ENCODE assay signal across 19 cellular contexts in the genomic region with DNA sequence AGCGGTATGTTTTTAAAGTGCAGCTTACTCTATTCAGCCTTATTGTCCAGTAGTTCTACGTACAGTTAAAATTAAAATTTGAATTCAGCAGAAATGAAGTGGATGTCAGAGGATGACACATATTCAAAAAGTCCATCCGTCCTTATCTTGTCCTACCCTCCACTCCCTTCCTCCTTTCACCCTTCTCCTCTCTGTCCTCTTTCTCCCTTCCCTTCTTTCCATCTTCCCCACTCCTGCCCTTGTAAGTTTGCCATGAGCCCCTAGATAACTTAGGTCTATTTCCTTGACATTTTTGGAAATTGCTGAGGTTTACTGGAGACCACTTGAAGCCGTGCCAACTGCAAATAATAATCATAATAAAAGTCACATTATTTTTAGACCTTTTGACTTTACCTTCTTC.
DNase-seq lines count a peak whose midpoint lies in the region; TF ChIP-seq lines count a peak whose summit lies in the region.
"Had no signal": no experiment of that assay in that cellular context is flagged by ENCODE, and none has a peak within 500 bp of the region (broad histone marks: within the 10 kb centered on the region; RNA-seq: fewer than 3 reads in every experiment).

No MANE protein-coding gene starts in this region.

- no peak overlapping the region for H2AFZ ChIP-seq in OCI-LY7 (ENCODE audit: low read length)

- H3K4me1 ChIP-seq in BLaER1 treated with 17β-estradiol and CSF1 and Interleukin-3, amounts not matched to agents 10 nM and 100 nM = peaks cover 65 to 79% (median 70%) of the 10 kb centered on the region in 10 experiments
- H3K4me1 ChIP-seq in OCI-LY7 (ENCODE audit: insufficient read depth, low read length, poor library complexity, severe bottlenecking) = peaks cover 81% of the 10 kb centered on the region
- peaks cover 11% of the 10 kb centered on the region for H3K4me1 ChIP-seq in testis

- H3K4me3 Mint-ChIP-seq in endothelial cell (ENCODE audit: unreplicated experiment) (no peak overlapping the region), osteocyte (ENCODE audit: unreplicated experiment) (no peak overlapping the region)
- H3K4me3 Mint-ChIP-seq: activated naive CD4-positive, alpha-beta T cell treated with anti-CD3 and anti-CD28 coated beads, Interleukin-2, amount 50 U/mL, for 24 hours; CD4-positive, alpha-beta T cell had no signal

- DNase-seq in OCI-LY7 (ENCODE audit: low spot score) (no peak), endothelial cell (ENCODE audit: low spot score) (no peak), osteocyte (ENCODE audit: extremely low spot score, unreplicated experiment) (no peak), testis (no peak), CD1c-positive myeloid dendritic cell (ENCODE audit: extremely low spot score) (no peak), HuH-7.5 (ENCODE audit: low spot score) (no peak), NCI-H82 (lab: John Stamatoyannopoulos, UW) (no peak)
- DNase-seq: activated T-cell treated with anti-CD3 and anti-CD28 coated beads, Interleukin-2, amount 50 U/mL, for 48 hours; CD4-positive, alpha-beta T cell; GDM1; H7; heart left ventricle; mucosa of descending colon; NCI-H524 treated with DMSO at 0.1 percent for 48 hours; Right ventricle myocardium superior had no signal

- no peaks in the 10 kb centered on the region for H3K36me3 Mint-ChIP-seq in endothelial cell (ENCODE audit: low read depth, unreplicated experiment)
- no peaks in the 10 kb centered on the region for H3K36me3 Mint-ChIP-seq in osteocyte (ENCODE audit: unreplicated experiment)
- H3K36me3 Mint-ChIP-seq: activated naive CD4-positive, alpha-beta T cell treated with anti-CD3 and anti-CD28 coated beads, Interleukin-2, amount 50 U/mL, for 24 hours had no signal

- no peak for TF ChIP-seq POLR2A in testis (IDR thresholded peaks at IDR 0.05)

- no peaks in the 10 kb centered on the region for H3K27me3 ChIP-seq in BLaER1 treated with 17β-estradiol and CSF1 and Interleukin-3, amounts not matched to agents 10 nM and 100 nM
- H3K27me3 ChIP-seq in testis = no peaks in the 10 kb centered on the region
- H3K27me3 ChIP-seq: ascending aorta, heart left ventricle, right atrium auricular region had no signal

- TF ChIP-seq CTCF in OCI-LY7 (conservative IDR thresholded peaks at IDR 0.05; ENCODE audit: low read length) = no peak
- no peak for TF ChIP-seq CTCF in endothelial cell (IDR thresholded peaks at IDR 0.05; ENCODE audit: unreplicated experiment)
- TF ChIP-seq CTCF in osteocyte (IDR thresholded peaks at IDR 0.05) = no peak
- TF ChIP-seq CTCF in testis (IDR thresholded peaks at IDR 0.05) = no peak

- H3K9me3 ChIP-seq in BLaER1 treated with 17β-estradiol and CSF1 and Interleukin-3, amounts not matched to agents 10 nM and 100 nM (replicated peaks in 1 of 11) = peaks cover 0 to 17% (median 10%) of the 10 kb centered on the region in 11 experiments; a peak in 12 of 22 replicates
- H3K9me3 ChIP-seq in OCI-LY7 (ENCODE audit: low read length) (no peaks in the 10 kb centered on the region), testis (no peaks in the 10 kb centered on the region)
- H3K9me3 ChIP-seq: ascending aorta, heart left ventricle, mucosa of descending colon, right atrium auricular region had no signal

- peaks cover 59% of the 10 kb centered on the region; the same call in 1 of the 2 replicates for H3K79me2 ChIP-seq in OCI-LY7 (ENCODE audit: insufficient read depth, low read depth, low read length)

- H3K36me3 ChIP-seq in BLaER1 treated with 17β-estradiol and CSF1 and Interleukin-3, amounts not matched to agents 10 nM and 100 nM = peaks cover 0 to 19% (median 8%) of the 10 kb centered on the region in 11 experiments; a peak in 4 of 22 replicates
- H3K36me3 ChIP-seq in OCI-LY7 (ENCODE audit: insufficient read depth, low read length) = no peaks in the 10 kb centered on the region
- H3K36me3 ChIP-seq in testis (ENCODE audit: low read depth, missing control alignments) = no peaks in the 10 kb centered on the region
- H3K36me3 ChIP-seq: ascending aorta, heart left ventricle, right atrium auricular region had no signal

- CTCF ChIA-PET in OCI-LY7 (lab: Charles Lee; ENCODE audit: unreplicated experiment) = no interaction called here

- H3K4me2 ChIP-seq in BLaER1 treated with 17β-estradiol and CSF1 and Interleukin-3, amounts not matched to agents 10 nM and 100 nM = peak overlapping the region in 10 of 11 experiments; percentile 9 to 92 (median 62); a peak in 13 of 22 replicates
- H3K4me2 ChIP-seq in OCI-LY7 (ENCODE audit: low read length) = peak overlapping the region; percentile 55

- no peak overlapping the region for H3K9ac ChIP-seq in BLaER1 treated with 17β-estradiol and CSF1 and Interleukin-3, amounts not matched to agents 10 nM and 100 nM

- peaks cover 40% of the 10 kb centered on the region for H3K4me1 Mint-ChIP-seq in endothelial cell (ENCODE audit: unreplicated experiment)
- peaks cover 70% of the 10 kb centered on the region for H3K4me1 Mint-ChIP-seq in osteocyte (ENCODE audit: unreplicated experiment)
- H3K4me1 Mint-ChIP-seq: activated naive CD4-positive, alpha-beta T cell treated with anti-CD3 and anti-CD28 coated beads, Interleukin-2, amount 50 U/mL, for 24 hours had no signal

- H3K27me3 Mint-ChIP-seq in endothelial cell (ENCODE audit: unreplicated experiment) = peaks cover 8% of the 10 kb centered on the region
- no peaks in the 10 kb centered on the region for H3K27me3 Mint-ChIP-seq in osteocyte (ENCODE audit: unreplicated experiment)

- no peak overlapping the region for H3K4me3 ChIP-seq in BLaER1 treated with 17β-estradiol and CSF1 and Interleukin-3, amounts not matched to agents 10 nM and 100 nM
- H3K4me3 ChIP-seq in OCI-LY7 (ENCODE audit: low read depth, low read length, poor library complexity, severe bottlenecking) (no peak overlapping the region), testis (no peak overlapping the region)
- H3K4me3 ChIP-seq: ascending aorta, heart left ventricle, mucosa of descending colon, right atrium auricular region had no signal

- 51 to 62% methylated on average over 4 of the region's 4 CpGs for WGBS in testis, 2 donors

- peaks cover 13 to 95% (median 36%) of the 10 kb centered on the region in 11 experiments; a peak in 17 of 22 replicates for H4K20me1 ChIP-seq in BLaER1 treated with 17β-estradiol and CSF1 and Interleukin-3, amounts not matched to agents 10 nM and 100 nM
- H4K20me1 ChIP-seq in OCI-LY7 (ENCODE audit: insufficient read depth, low read length) = no peaks in the 10 kb centered on the region

- H3K27ac ChIP-seq in BLaER1 treated with 17β-estradiol and CSF1 and Interleukin-3, amounts not matched to agents 10 nM and 100 nM = peak overlapping the region in 10 of 11 experiments; percentile 9 to 91 (median 80); a peak in 13 of 22 replicates
- H3K27ac ChIP-seq in OCI-LY7 (ENCODE audit: low read depth, low read length, poor library complexity, severe bottlenecking) = peak overlapping the region; percentile 97
- H3K27ac ChIP-seq in testis = no peak overlapping the region
- H3K27ac ChIP-seq: ascending aorta, right atrium auricular region had no signal

- no peaks in the 10 kb centered on the region for H3K9me2 ChIP-seq in OCI-LY7 (ENCODE audit: insufficient read depth, low read length)

- H3K27ac Mint-ChIP-seq in endothelial cell (ENCODE audit: unreplicated experiment) (peak overlapping the region; percentile 74), osteocyte (ENCODE audit: unreplicated experiment) (peak overlapping the region; percentile 61)
- H3K27ac Mint-ChIP-seq: activated naive CD4-positive, alpha-beta T cell treated with anti-CD3 and anti-CD28 coated beads, Interleukin-2, amount 50 U/mL, for 24 hours; CD4-positive, alpha-beta T cell had no signal

- intact Hi-C loops in OCI-LY7 (cut with micrococcal nuclease; ENCODE audit: unreplicated experiment) = loop anchor here (5.0 kb wide), 2 partner anchors 38 to 62 kb away; no protein-coding TSS in a partner anchor
- intact Hi-C loops in testis (cut with DNase I; ENCODE audit: low total_unique reads) = no loop called here

- POLR2A ChIA-PET in OCI-LY7 (lab: Charles Lee) = interaction anchor here (0.6 to 2.6 kb wide), 8 partner anchors 10 to 81 kb away, joined by 3 to 11 read pairs (median 4); no protein-coding TSS in a partner anchor

- BruUV-seq in OCI-LY7 (replicated peaks; lab: Mats Ljungman, UMichigan) = no TSS peak

- H3K9me3 Mint-ChIP-seq in endothelial cell (ENCODE audit: unreplicated experiment) (no peaks in the 10 kb centered on the region), osteocyte (ENCODE audit: unreplicated experiment) (no peaks in the 10 kb centered on the region)
- H3K9me3 Mint-ChIP-seq: activated naive CD4-positive, alpha-beta T cell treated with anti-CD3 and anti-CD28 coated beads, Interleukin-2, amount 50 U/mL, for 24 hours; CD4-positive, alpha-beta T cell had no signal

Comparison
In these comparisons a context has a peak if more than half of its experiments do, and no peak if none do; other contexts are left out.
1. H3K27ac ChIP-seq: peak in BLaER1 treated with 17β-estradiol and CSF1 and Interleukin-3, amounts not matched to agents 10 nM and 100 nM (10 of 11) and OCI-LY7 (single experiment); none in testis (0 of 2).